ENCODE assay signal across 15 cellular contexts in genomic region chr5:173412566-173412965, GRCh38.
DNase-seq lines count a peak whose midpoint lies in the region; ATAC-seq and TF ChIP-seq lines count a peak whose summit lies in the region.
"Had no signal": no experiment of that assay in that cellular context is flagged by ENCODE, and none has a peak within 500 bp of the region (broad histone marks: within the 10 kb centered on the region; RNA-seq: fewer than 3 reads in every experiment).

No MANE protein-coding gene starts in this region.

- no peak for TF ChIP-seq POLR2A in gastroesophageal sphincter (IDR thresholded peaks at IDR 0.05)

- peak overlapping the region; percentile 57 for H2AFZ ChIP-seq in osteoblast (ENCODE audit: low read length)

- H3K27ac ChIP-seq in SJSA1: no peak overlapping the region
- H3K27ac ChIP-seq in gastroesophageal sphincter: no peak overlapping the region
- H3K27ac ChIP-seq in osteoblast (ENCODE audit: low read depth, low read length): no peak overlapping the region
- H3K27ac ChIP-seq: heart right ventricle had no signal

- peaks cover 4% of the 10 kb centered on the region; the same call in 1 of the 2 replicates for H3K9me3 ChIP-seq in SJSA1 (replicated peaks)
- H3K9me3 ChIP-seq in gastroesophageal sphincter: no peaks in the 10 kb centered on the region
- no peaks in the 10 kb centered on the region for H3K9me3 ChIP-seq in osteoblast (ENCODE audit: low read depth, low read length)

- H3K79me2 ChIP-seq in osteoblast (ENCODE audit: insufficient read depth, low read length): no peaks in the 10 kb centered on the region

- no peaks in the 10 kb centered on the region for H3K4me1 Mint-ChIP-seq in stimulated activated memory B cell treated with anti-CD40 and anti-IgM and Interleukin-4, amounts not matched to agents 10 μg/mL and 1 μg/mL and 100 μg/mL, for 72 hours
- H3K4me1 Mint-ChIP-seq: B cell had no signal

- H3K36me3 ChIP-seq in SJSA1 (no peaks in the 10 kb centered on the region), gastroesophageal sphincter (no peaks in the 10 kb centered on the region), osteoblast (ENCODE audit: insufficient read depth, low read length) (no peaks in the 10 kb centered on the region)
- H3K36me3 ChIP-seq: heart right ventricle had no signal

- H3K27me3 Mint-ChIP-seq in stimulated activated memory B cell treated with anti-CD40 and anti-IgM and Interleukin-4, amounts not matched to agents 10 μg/mL and 1 μg/mL and 100 μg/mL, for 72 hours: peaks cover 13% of the 10 kb centered on the region

- H3K4me2 ChIP-seq in osteoblast (ENCODE audit: insufficient read depth, low read length): no peak overlapping the region

- no peak overlapping the region for H3K4me3 Mint-ChIP-seq in stimulated activated memory B cell treated with anti-CD40 and anti-IgM and Interleukin-4, amounts not matched to agents 10 μg/mL and 1 μg/mL and 100 μg/mL, for 72 hours
- H3K4me3 Mint-ChIP-seq: activated CD4-positive, alpha-beta memory T cell treated with anti-CD3 and anti-CD28 coated beads for 36 hours; B cell had no signal

- no peaks in the 10 kb centered on the region for H4K20me1 ChIP-seq in osteoblast (ENCODE audit: insufficient read depth, low read length)

- peak; percentile 56 for DNase-seq in EH (ENCODE audit: low read depth)
- peak; percentile 18 to 64 for DNase-seq in SJSA1 (ENCODE audit: low read depth in 1 of 2, low spot score in 2 of 2)
- peak; percentile 87 for DNase-seq in osteoblast (ENCODE audit: insufficient read length, low spot score, missing footprints)
- DNase-seq in SIG-M5 treated with dmso at 0.1 percent for 504 hours (lab: John Stamatoyannopoulos, UW; ENCODE audit: unreplicated experiment): no peak
- no peak for DNase-seq in activated CD8-positive, alpha-beta memory T cell treated with anti-CD3 and anti-CD28 coated beads, Interleukin-2, amount 50 U/mL, for 48 hours
- DNase-seq in NCI-H345 treated with DMSO at 0.1 percent for 48 hours (lab: John Stamatoyannopoulos, UW; ENCODE audit: unreplicated experiment): no peak
- DNase-seq: activated CD4-positive, alpha-beta memory T cell treated with anti-CD3 and anti-CD28 coated beads for 36 hours; heart right ventricle; NCI-H2029; NCI-H510A treated with DMSO at 0.1 percent for 48 hours; stimulated activated CD4-positive, alpha-beta T cell treated with anti-CD3 and anti-CD28 coated beads, Interleukin-15, amount 100 ng/mL, for 24 hours had no signal

- peak; percentile 35 for ATAC-seq in gastroesophageal sphincter
- ATAC-seq in stimulated activated memory B cell treated with anti-CD40 and anti-IgM and Interleukin-4, amounts not matched to agents 10 μg/mL and 1 μg/mL and 100 μg/mL, for 72 hours: no peak
- ATAC-seq: left lobe of liver had no signal

- no peak for TF ChIP-seq EP300 in gastroesophageal sphincter (IDR thresholded peaks at IDR 0.05)

- no peak overlapping the region for H3K4me3 ChIP-seq in SJSA1
- no peak overlapping the region for H3K4me3 ChIP-seq in gastroesophageal sphincter
- H3K4me3 ChIP-seq in osteoblast (ENCODE audit: insufficient read depth, low read length): no peak overlapping the region
- H3K4me3 ChIP-seq: heart right ventricle had no signal

- no peak for TF ChIP-seq CTCF in gastroesophageal sphincter (IDR thresholded peaks at IDR 0.05)
- no peak for TF ChIP-seq CTCF in osteoblast (IDR thresholded peaks at IDR 0.05; ENCODE audit: extremely low read depth, low read depth, low read length)

- peaks cover 6% of the 10 kb centered on the region; the same call in 1 of the 2 replicates for H3K4me1 ChIP-seq in SJSA1 (replicated peaks)
- H3K4me1 ChIP-seq in gastroesophageal sphincter: peaks cover 0 to 36% (median 7%) of the 10 kb centered on the region in 3 donors
- H3K4me1 ChIP-seq in osteoblast (ENCODE audit: insufficient read depth, low read length): no peaks in the 10 kb centered on the region
- H3K4me1 ChIP-seq: heart right ventricle had no signal

- H3K27ac Mint-ChIP-seq in stimulated activated memory B cell treated with anti-CD40 and anti-IgM and Interleukin-4, amounts not matched to agents 10 μg/mL and 1 μg/mL and 100 μg/mL, for 72 hours: no peak overlapping the region
- H3K27ac Mint-ChIP-seq: activated CD4-positive, alpha-beta memory T cell treated with anti-CD3 and anti-CD28 coated beads for 36 hours; B cell had no signal

- no peaks in the 10 kb centered on the region for H3K36me3 Mint-ChIP-seq in stimulated activated memory B cell treated with anti-CD40 and anti-IgM and Interleukin-4, amounts not matched to agents 10 μg/mL and 1 μg/mL and 100 μg/mL, for 72 hours
- H3K36me3 Mint-ChIP-seq: activated CD4-positive, alpha-beta memory T cell treated with anti-CD3 and anti-CD28 coated beads for 36 hours had no signal

- peaks cover 10% of the 10 kb centered on the region for H3K9me3 Mint-ChIP-seq in stimulated activated memory B cell treated with anti-CD40 and anti-IgM and Interleukin-4, amounts not matched to agents 10 μg/mL and 1 μg/mL and 100 μg/mL, for 72 hours

- H3K27me3 ChIP-seq in SJSA1 (replicated peaks): no peaks in the 10 kb centered on the region
- H3K27me3 ChIP-seq in gastroesophageal sphincter: no peaks in the 10 kb centered on the region
- no peaks in the 10 kb centered on the region for H3K27me3 ChIP-seq in osteoblast (ENCODE audit: insufficient read depth, low read length)
- H3K27me3 ChIP-seq: heart right ventricle had no signal

- WGBS in gastroesophageal sphincter (ENCODE audit: low coverage in 1 of 2), 2 donors: 88% methylated on average over 5 of the region's 12 CpGs; no CpG with 5 or more reads in 1 of the 2 donors

Comparison
In these comparisons a context has a peak if more than half of its experiments do, and no peak if none do; other contexts are left out.
1. DNase-seq: peak in EH (single experiment), SJSA1 (2 of 2) and osteoblast (single experiment); none in SIG-M5 treated with dmso at 0.1 percent for 504 hours (single experiment), activated CD8-positive, alpha-beta memory T cell treated with anti-CD3 and anti-CD28 coated beads, Interleukin-2, amount 50 U/mL, for 48 hours (single experiment) and NCI-H345 treated with DMSO at 0.1 percent for 48 hours (single experiment).